12 cellular contexts compared by ENCODE assay signal in the genomic region with DNA sequence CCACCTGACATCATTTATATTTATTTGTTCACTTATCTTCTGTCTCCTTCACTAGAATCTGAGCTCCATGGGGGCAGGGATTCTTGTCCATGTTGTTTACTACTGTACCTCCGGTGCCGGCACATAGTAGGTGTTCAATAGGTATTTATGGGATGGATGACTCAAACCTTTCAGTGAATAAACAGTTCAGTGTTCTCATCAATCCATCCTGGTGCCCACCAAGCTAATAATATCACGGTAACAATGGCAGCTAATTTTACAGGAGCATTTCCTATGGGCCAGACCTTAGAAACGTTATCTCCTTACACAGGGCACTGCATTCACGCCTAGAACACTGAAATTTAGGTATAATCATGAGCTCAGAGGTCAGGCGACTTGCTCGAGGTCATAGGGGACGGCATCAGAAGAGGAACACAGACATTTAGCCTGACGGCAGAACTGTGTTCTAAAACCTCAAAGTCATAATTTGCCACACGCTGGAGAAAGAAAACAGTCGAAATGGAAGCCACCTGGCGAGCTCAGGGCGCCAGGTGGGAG. TPM values are rescaled to one million over a fixed set of nuclear protein-coding genes. Genes with fewer than 3 reads are reported as not detected.
A peak's percentile ranks its signal among the peaks of the same experiment; 100 is the strongest.
DNase-seq lines count a peak whose midpoint lies in the region; ATAC-seq, FAIRE-seq and TF ChIP-seq lines count a peak whose summit lies in the region.
"Had no signal": no experiment of that assay in that cellular context is flagged by ENCODE, and none has a peak within 500 bp of the region (broad histone marks: within the 10 kb centered on the region; RNA-seq: fewer than 3 reads in every experiment).

No MANE protein-coding gene starts in this region.

- no TSS peak for BruUV-seq in IMR-90 (replicated peaks; lab: Mats Ljungman, UMichigan)

- CTCF ChIA-PET in IMR-90 (lab: Yijun Ruan, JAX): interaction anchor here (0.7 kb wide), 1 partner anchor 10 kb away, joined by 3 read pairs; no protein-coding TSS in a partner anchor

- H3K27me3 Mint-ChIP-seq in brain (peaks cover 7% of the 10 kb centered on the region), nephron progenitor cell (ENCODE audit: low read depth, poor library complexity) (peaks cover 33% of the 10 kb centered on the region)

- no peak overlapping the region for H2AK5ac ChIP-seq in IMR-90 (ENCODE audit: low read depth, low read length)

- H3K4me1 Mint-ChIP-seq in brain (peaks cover 59% of the 10 kb centered on the region), nephron progenitor cell (peaks cover 50% of the 10 kb centered on the region)

- no peak overlapping the region for H3K9ac ChIP-seq in IMR-90 (ENCODE audit: low read depth, low read length)

- TF ChIP-seq RAD21 in IMR-90 (IDR thresholded peaks at IDR 0.05; ENCODE audit: low read length): no peak

- no peak for ATAC-seq in IMR-90 (ENCODE audit: low read depth)
- no peak for ATAC-seq in HG02981 (IDR thresholded peaks at IDR 0.05; ENCODE audit: unreplicated experiment)
- ATAC-seq: A549, body of pancreas had no signal

- H2BK120ac ChIP-seq in IMR-90 (ENCODE audit: low read depth, low read length): no peak overlapping the region

- H2AK9ac ChIP-seq in IMR-90 (replicated peaks; ENCODE audit: low read depth, low read length, poor library complexity): no peak overlapping the region

- H3K27ac Mint-ChIP-seq in brain: peak overlapping the region; percentile 82 to 98 (median 87)
- peak overlapping the region; percentile 98 for H3K27ac Mint-ChIP-seq in nephron progenitor cell
- H3K27ac Mint-ChIP-seq: activated CD4-positive, alpha-beta memory T cell treated with anti-CD3 and anti-CD28 coated beads for 36 hours had no signal

- no peaks in the 10 kb centered on the region for H4K20me1 ChIP-seq in IMR-90 (ENCODE audit: insufficient read depth, low read length)

- no peak overlapping the region for H3K18ac ChIP-seq in IMR-90 (ENCODE audit: low read depth, low read length)

- no peak overlapping the region for H4K91ac ChIP-seq in IMR-90 (ENCODE audit: insufficient read depth, low read depth, low read length)

- H3K9me3 ChIP-seq in IMR-90 (ENCODE audit: control insufficient read depth, insufficient read depth, low read length): no peaks in the 10 kb centered on the region
- H3K9me3 ChIP-seq: A549, body of pancreas had no signal

- H2BK20ac ChIP-seq in IMR-90 (ENCODE audit: low read depth, low read length): no peak overlapping the region

- in situ Hi-C loops in IMR-90 (cut with MboI; ENCODE audit: low sequenced_read_pairs): no loop called here

- H3K27me3 ChIP-seq in IMR-90 (ENCODE audit: control insufficient read depth, insufficient read depth, low read length): peaks cover 52% of the 10 kb centered on the region

- POLR2A ChIA-PET in IMR-90 (lab: Charles Lee; ENCODE audit: unreplicated experiment): no interaction called here

- TF ChIP-seq CTCF in IMR-90 (conservative IDR thresholded peaks at IDR 0.05; ENCODE audit: low read depth, low read length) (no peak), brain (conservative IDR thresholded peaks at IDR 0.05) (no peak), nephron progenitor cell (IDR thresholded peaks at IDR 0.05) (no peak)

- H2BK15ac ChIP-seq in IMR-90 (ENCODE audit: low read depth, low read length): no peak overlapping the region

- no peak overlapping the region for H3K27ac ChIP-seq in IMR-90 (ENCODE audit: insufficient read depth, low read length)
- H3K27ac ChIP-seq: A549, body of pancreas had no signal

- no peak overlapping the region for H3K4ac ChIP-seq in IMR-90 (ENCODE audit: low read depth, low read length)

- no peak overlapping the region for H2BK5ac ChIP-seq in IMR-90 (ENCODE audit: low read depth, low read length, poor library complexity, severe bottlenecking)

- no peak for TF ChIP-seq POLR2A in IMR-90 (IDR thresholded peaks at IDR 0.05; ENCODE audit: low read depth, low read length)
- no peak for TF ChIP-seq POLR2A in GM12892 (IDR thresholded peaks at IDR 0.05; ENCODE audit: low read depth, low read length)

- FAIRE-seq in GM12892 (lab: Jason Lieb, UNC): no peak
- FAIRE-seq: A549, kidney had no signal

- H3K79me1 ChIP-seq in IMR-90 (ENCODE audit: low read depth in 1 of 2, low read length in 2 of 2): no peaks in the 10 kb centered on the region

- H3K9me1 ChIP-seq in IMR-90 (ENCODE audit: insufficient read depth, low read length): 0 out of 2 replicates have a peak, but pooled peaks cover 4% of the 10 kb centered on the region

- peaks cover 0 to 2% (median 0%) of the 10 kb centered on the region in 5 experiments for H3K9me3 Mint-ChIP-seq in brain
- H3K9me3 Mint-ChIP-seq in nephron progenitor cell: no peaks in the 10 kb centered on the region
- H3K9me3 Mint-ChIP-seq: activated CD4-positive, alpha-beta memory T cell treated with anti-CD3 and anti-CD28 coated beads for 36 hours had no signal

- H3K14ac ChIP-seq in IMR-90 (replicated peaks; ENCODE audit: low read depth, low read length): no peak overlapping the region

- intact Hi-C loops in IMR-90 (cut with micrococcal nuclease): no loop called here

- DNase-seq in NCI-H1092 treated with DMSO at 0.1 percent for 48 hours (lab: John Stamatoyannopoulos, UW) (peak; percentile 36), NCI-H1092 (lab: John Stamatoyannopoulos, UW) (no peak), IMR-90 (no peak), nephron progenitor cell (no peak), COLO668 (lab: John Stamatoyannopoulos, UW; ENCODE audit: unreplicated experiment) (no peak), GM12892 (ENCODE audit: insufficient read length) (no peak)
- DNase-seq: activated CD4-positive, alpha-beta memory T cell treated with anti-CD3 and anti-CD28 coated beads for 36 hours; body of pancreas; kidney had no signal

- H3K23ac ChIP-seq in IMR-90 (ENCODE audit: low read depth, low read length): no peak overlapping the region

- H3K4me3 ChIP-seq in IMR-90 (ENCODE audit: insufficient read depth, low read depth, low read length): no peak overlapping the region
- H3K4me3 ChIP-seq: body of pancreas had no signal

- dilution Hi-C loops in IMR-90 (cut with HindIII; ENCODE audit: low sequenced_read_pairs, unreplicated experiment): no loop called here

- no peak overlapping the region for H3K4me2 ChIP-seq in IMR-90 (ENCODE audit: low read depth, low read length)

- peaks cover 3% of the 10 kb centered on the region; the same call in 1 of the 2 replicates for H3K4me1 ChIP-seq in IMR-90 (ENCODE audit: control insufficient read depth, insufficient read depth, low read length)
- H3K4me1 ChIP-seq: A549 had no signal

- no peak overlapping the region for H3K56ac ChIP-seq in IMR-90 (ENCODE audit: extremely low read depth, insufficient read depth, low read length)

- WGBS in IMR-90 (ENCODE audit: extremely low coverage in 2 of 2, insufficient read length in 1 of 2), 2 experiments: 40% methylated on average over 1 of the region's 13 CpGs; no CpG with 5 or more reads in 1 of the 2 experiments

- H3K36me3 Mint-ChIP-seq in brain (peaks cover 6% of the 10 kb centered on the region), nephron progenitor cell (ENCODE audit: low read depth) (no peaks in the 10 kb centered on the region)
- H3K36me3 Mint-ChIP-seq: activated CD4-positive, alpha-beta memory T cell treated with anti-CD3 and anti-CD28 coated beads for 36 hours had no signal

- H3K36me3 ChIP-seq in IMR-90 (ENCODE audit: control insufficient read depth, insufficient read depth, low read length): no peaks in the 10 kb centered on the region

- H2AFZ ChIP-seq in IMR-90 (replicated peaks; ENCODE audit: low read length, poor library complexity): peak overlapping the region; percentile 23

- H3K4me3 Mint-ChIP-seq in brain: peak overlapping the region; percentile 84 to 96 (median 88)
- peak overlapping the region; percentile 94 for H3K4me3 Mint-ChIP-seq in nephron progenitor cell
- H3K4me3 Mint-ChIP-seq: activated CD4-positive, alpha-beta memory T cell treated with anti-CD3 and anti-CD28 coated beads for 36 hours had no signal

- H4K8ac ChIP-seq in IMR-90 (ENCODE audit: low read depth in 2 of 2, low read length in 2 of 2): no peak overlapping the region

- H4K5ac ChIP-seq in IMR-90 (ENCODE audit: low read depth, low read length): no peak overlapping the region

TF ChIP-seq in IMR-90, 13 proteins besides CTCF, POLR2A, EP300 and RAD21 (continues in another document):
- TF ChIP-seq NFE2L2 (IDR thresholded peaks at IDR 0.05; ENCODE audit: low read depth, low read length) (no peak), SMC3 (IDR thresholded peaks at IDR 0.05; ENCODE audit: low read depth, low read length) (no peak), BHLHE40 (IDR thresholded peaks at IDR 0.05; ENCODE audit: low read depth, low read length) (no peak)

RNA-seq across cellular contexts. Expression of a gene that starts 1.3 kb away (rescaled TPM):
- under 0.01 TPM in 2 replicates for total RNA-seq in IMR-90 (2012; rRNA removed)
- 0.01 and 0.02 TPM in 2 replicates for polyA plus RNA-seq in IMR-90 (2012; rRNA removed)
- polyA plus RNA-seq in IMR-90 (2012; cell fraction: cytosol; rRNA removed): 0.02 TPM in 1 of 2 replicates, not detected in the other
- polyA plus RNA-seq in IMR-90 (2012; cell fraction: nucleus; rRNA removed; ENCODE audit: low replicate concordance): 0.01 TPM in 1 of 2 replicates, not detected in the other
- polyA plus RNA-seq in brain (ENCODE audit: insufficient read depth, low read depth, low replicate concordance): 15.1 TPM
- not detected for polyA plus RNA-seq in GM12892 (2012; ENCODE audit: missing spikeins)
- total RNA-seq: body of pancreas had no signal

RNA-seq across cellular contexts. Expression of a gene that starts 9.3 kb away (rescaled TPM):
- 44.6 and 47.5 TPM in 2 replicates for total RNA-seq in IMR-90 (2012; rRNA removed)
- polyA plus RNA-seq in IMR-90 (2012; rRNA removed) (70.9 and 80.4 TPM in 2 replicates), brain (ENCODE audit: insufficient read depth, low read depth, low replicate concordance) (275 TPM)
- 71.3 and 77.4 TPM in 2 replicates for polyA plus RNA-seq in IMR-90 (2012; cell fraction: cytosol; rRNA removed)
- 53.4 and 70.4 TPM in 2 replicates for polyA plus RNA-seq in IMR-90 (2012; cell fraction: nucleus; rRNA removed; ENCODE audit: low replicate concordance)
- polyA plus RNA-seq in GM12892 (2012; ENCODE audit: missing spikeins): 49.0 TPM

RNA-seq across cellular contexts. Expression of a gene that starts 26.2 kb away (rescaled TPM):
- total RNA-seq in IMR-90 (2012; rRNA removed): 6.4 and 6.8 TPM in 2 replicates
- polyA plus RNA-seq in IMR-90 (2012; rRNA removed): 7.5 and 9.9 TPM in 2 replicates
- 7.1 and 11.6 TPM in 2 replicates for polyA plus RNA-seq in IMR-90 (2012; cell fraction: cytosol; rRNA removed)
- polyA plus RNA-seq in IMR-90 (2012; cell fraction: nucleus; rRNA removed; ENCODE audit: low replicate concordance): 2.6 and 3.8 TPM in 2 replicates
- 7.4 TPM for polyA plus RNA-seq in brain (ENCODE audit: insufficient read depth, low read depth, low replicate concordance)
- 14.1 TPM for polyA plus RNA-seq in GM12892 (2012; ENCODE audit: missing spikeins)

RNA-seq across cellular contexts. Expression of a gene that starts 35.5 kb away (rescaled TPM):
- 7.8 and 9.3 TPM in 2 replicates for total RNA-seq in IMR-90 (2012; rRNA removed)
- polyA plus RNA-seq in IMR-90 (2012; rRNA removed): 25.5 and 30.5 TPM in 2 replicates
- 23.4 and 34.2 TPM in 2 replicates for polyA plus RNA-seq in IMR-90 (2012; cell fraction: cytosol; rRNA removed)
- 165 and 273 TPM in 2 replicates for polyA plus RNA-seq in IMR-90 (2012; cell fraction: nucleus; rRNA removed; ENCODE audit: low replicate concordance)
- 63.8 TPM for polyA plus RNA-seq in brain (ENCODE audit: insufficient read depth, low read depth, low replicate concordance)
- polyA plus RNA-seq in GM12892 (2012; ENCODE audit: missing spikeins): 13.3 TPM

RNA-seq across cellular contexts. Expression of a gene that starts 36.0 kb away (rescaled TPM):
- 0.36 and 0.56 TPM in 2 replicates for total RNA-seq in IMR-90 (2012; rRNA removed)
- polyA plus RNA-seq in IMR-90 (2012; rRNA removed) (1.7 and 2.1 TPM in 2 replicates), brain (ENCODE audit: insufficient read depth, low read depth, low replicate concordance) (103 TPM)
- 4.2 and 9.1 TPM in 2 replicates for polyA plus RNA-seq in IMR-90 (2012; cell fraction: cytosol; rRNA removed)
- polyA plus RNA-seq in IMR-90 (2012; cell fraction: nucleus; rRNA removed; ENCODE audit: low replicate concordance): 6.0 and 6.5 TPM in 2 replicates
- 0.76 TPM for polyA plus RNA-seq in GM12892 (2012; ENCODE audit: missing spikeins)

Comparison
In these comparisons a context has a peak if more than half of its experiments do, and no peak if none do; other contexts are left out.
1. RNA of a gene that starts 1.3 kb away (polyA plus RNA-seq): 15.1 TPM in brain (single experiment); 0.01 to 0.02 TPM in IMR-90; every median in the first group is over 10 times any median in the second.